14 cellular contexts compared by ENCODE assay signal in genomic region chr3:106862067-106862466, GRCh38.
DNase-seq lines count a peak whose midpoint lies in the region; ATAC-seq, FAIRE-seq and TF ChIP-seq lines count a peak whose summit lies in the region.
"Had no signal": no experiment of that assay in that cellular context is flagged by ENCODE, and none has a peak within 500 bp of the region (broad histone marks: within the 10 kb centered on the region; RNA-seq: fewer than 3 reads in every experiment).

No MANE protein-coding gene starts in this region.

- no peak overlapping the region for H3K27ac Mint-ChIP-seq in astrocyte (ENCODE audit: unreplicated experiment)
- H3K27ac Mint-ChIP-seq in stimulated activated memory B cell treated with anti-CD40 and anti-IgM and Interleukin-4, amounts not matched to agents 10 μg/mL and 1 μg/mL and 100 μg/mL, for 72 hours = no peak overlapping the region

- H3K27me3 Mint-ChIP-seq in astrocyte (ENCODE audit: low read depth, unreplicated experiment) = no peaks in the 10 kb centered on the region
- no peaks in the 10 kb centered on the region for H3K27me3 Mint-ChIP-seq in stimulated activated memory B cell treated with anti-CD40 and anti-IgM and Interleukin-4, amounts not matched to agents 10 μg/mL and 1 μg/mL and 100 μg/mL, for 72 hours

- H4K20me1 ChIP-seq in astrocyte (ENCODE audit: insufficient read depth, low read length) = no peaks in the 10 kb centered on the region
- H4K20me1 ChIP-seq: BLaER1 treated with 17β-estradiol and CSF1 and Interleukin-3, amounts not matched to agents 10 nM and 100 nM had no signal

- ATAC-seq in right cardiac atrium (no peak), upper lobe of right lung (no peak)
- no peak for ATAC-seq in stimulated activated memory B cell treated with anti-CD40 and anti-IgM and Interleukin-4, amounts not matched to agents 10 μg/mL and 1 μg/mL and 100 μg/mL, for 72 hours

- intact Hi-C loops in left ventricle myocardium inferior (cut with micrococcal nuclease) = no loop called here
- intact Hi-C loops in right cardiac atrium (cut with DNase I) = no loop called here
- intact Hi-C loops in upper lobe of right lung (cut with DNase I) = no loop called here

- H3K36me3 Mint-ChIP-seq in astrocyte (ENCODE audit: low read depth, unreplicated experiment) = no peaks in the 10 kb centered on the region
- no peaks in the 10 kb centered on the region for H3K36me3 Mint-ChIP-seq in stimulated activated memory B cell treated with anti-CD40 and anti-IgM and Interleukin-4, amounts not matched to agents 10 μg/mL and 1 μg/mL and 100 μg/mL, for 72 hours

- peak overlapping the region; percentile 55 for H3K4me2 ChIP-seq in astrocyte (ENCODE audit: low read length)
- H3K4me2 ChIP-seq: BLaER1 treated with 17β-estradiol and CSF1 and Interleukin-3, amounts not matched to agents 10 nM and 100 nM had no signal

- no peaks in the 10 kb centered on the region for H3K79me2 ChIP-seq in astrocyte (ENCODE audit: insufficient read depth, low read length)

- H3K9ac ChIP-seq in astrocyte (ENCODE audit: low read length) = peak overlapping the region; percentile 51
- no peak overlapping the region for H3K9ac ChIP-seq in iPS-18a (ENCODE audit: low read length)
- H3K9ac ChIP-seq: BLaER1 treated with 17β-estradiol and CSF1 and Interleukin-3, amounts not matched to agents 10 nM and 100 nM had no signal

- no peaks in the 10 kb centered on the region for H3K27me3 ChIP-seq in left ventricle myocardium inferior (ENCODE audit: low read depth)
- H3K27me3 ChIP-seq in right cardiac atrium (ENCODE audit: control insufficient read depth, insufficient read depth) = no peaks in the 10 kb centered on the region
- no peaks in the 10 kb centered on the region for H3K27me3 ChIP-seq in astrocyte (ENCODE audit: insufficient read depth, low read length)
- no peaks in the 10 kb centered on the region for H3K27me3 ChIP-seq in iPS-18a (ENCODE audit: control insufficient read depth, insufficient read depth, low read length)
- H3K27me3 ChIP-seq in upper lobe of right lung = no peaks in the 10 kb centered on the region
- H3K27me3 ChIP-seq: BLaER1 treated with 17β-estradiol and CSF1 and Interleukin-3, amounts not matched to agents 10 nM and 100 nM; vagina had no signal

- DNase-seq in left ventricle myocardium inferior = no peak
- no peak for DNase-seq in right cardiac atrium
- DNase-seq in astrocyte (ENCODE audit: low read depth) = peak; percentile 62
- DNase-seq in upper lobe of right lung = no peak
- no peak for DNase-seq in urothelium cell line (ENCODE audit: low spot score)
- no peak for DNase-seq in NCI-H510A (lab: John Stamatoyannopoulos, UW)
- DNase-seq: activated T-cell treated with anti-CD3 and anti-CD28 coated beads, Interleukin-2, amount 50 U/mL, for 48 hours; NCI-H1092; NK-92 treated with Interleukin-12 subunit alpha and Interleukin-12 subunit beta, amount 100 ng/mL, for 24 hours had no signal

- TF ChIP-seq CTCF in left ventricle myocardium inferior (IDR thresholded peaks at IDR 0.05; ENCODE audit: borderline replicate concordance) = peak; percentile 39
- peak; percentile 55 for TF ChIP-seq CTCF in astrocyte (IDR thresholded peaks at IDR 0.05; ENCODE audit: insufficient read depth, low read depth, low read length)
- peak; percentile 25 for TF ChIP-seq CTCF in upper lobe of right lung (IDR thresholded peaks at IDR 0.05)

- H3K4me1 ChIP-seq in left ventricle myocardium inferior = no peaks in the 10 kb centered on the region
- no peaks in the 10 kb centered on the region for H3K4me1 ChIP-seq in right cardiac atrium (ENCODE audit: control insufficient read depth, insufficient read depth, low read length)
- H3K4me1 ChIP-seq in astrocyte (ENCODE audit: insufficient read depth, low read length) = peaks cover 7% of the 10 kb centered on the region
- H3K4me1 ChIP-seq in iPS-18a (ENCODE audit: control insufficient read depth, low read depth, low read length) = peaks cover 13% of the 10 kb centered on the region
- H3K4me1 ChIP-seq in upper lobe of right lung = no peaks in the 10 kb centered on the region
- H3K4me1 ChIP-seq: BLaER1 treated with 17β-estradiol and CSF1 and Interleukin-3, amounts not matched to agents 10 nM and 100 nM; vagina had no signal

- H3K36me3 ChIP-seq in left ventricle myocardium inferior (no peaks in the 10 kb centered on the region), astrocyte (ENCODE audit: insufficient read depth, low read length) (no peaks in the 10 kb centered on the region), iPS-18a (ENCODE audit: control insufficient read depth, low read depth, low read length) (no peaks in the 10 kb centered on the region), upper lobe of right lung (no peaks in the 10 kb centered on the region)
- H3K36me3 ChIP-seq: BLaER1 treated with 17β-estradiol and CSF1 and Interleukin-3, amounts not matched to agents 10 nM and 100 nM; vagina had no signal

- H3K4me3 ChIP-seq in left ventricle myocardium inferior = no peak overlapping the region
- no peak overlapping the region for H3K4me3 ChIP-seq in right cardiac atrium (ENCODE audit: low read length)
- H3K4me3 ChIP-seq in astrocyte (ENCODE audit: insufficient read depth, low read depth, low read length) = no peak overlapping the region
- no peak overlapping the region for H3K4me3 ChIP-seq in iPS-18a (ENCODE audit: low read length)
- H3K4me3 ChIP-seq in upper lobe of right lung = no peak overlapping the region
- H3K4me3 ChIP-seq: BLaER1 treated with 17β-estradiol and CSF1 and Interleukin-3, amounts not matched to agents 10 nM and 100 nM; vagina had no signal

- peaks cover 2% of the 10 kb centered on the region for H3K9me3 Mint-ChIP-seq in astrocyte (ENCODE audit: unreplicated experiment)
- peaks cover 13% of the 10 kb centered on the region for H3K9me3 Mint-ChIP-seq in stimulated activated memory B cell treated with anti-CD40 and anti-IgM and Interleukin-4, amounts not matched to agents 10 μg/mL and 1 μg/mL and 100 μg/mL, for 72 hours

- no peak overlapping the region for H3K4me3 Mint-ChIP-seq in astrocyte (ENCODE audit: unreplicated experiment)
- no peak overlapping the region for H3K4me3 Mint-ChIP-seq in stimulated activated memory B cell treated with anti-CD40 and anti-IgM and Interleukin-4, amounts not matched to agents 10 μg/mL and 1 μg/mL and 100 μg/mL, for 72 hours

- H2AFZ ChIP-seq in astrocyte (ENCODE audit: low read depth, low read length) = peak overlapping the region; percentile 44

- H3K9me3 ChIP-seq in left ventricle myocardium inferior (replicated peaks) = no peaks in the 10 kb centered on the region
- no peaks in the 10 kb centered on the region for H3K9me3 ChIP-seq in right cardiac atrium (ENCODE audit: control insufficient read depth, low read length)
- H3K9me3 ChIP-seq in astrocyte (ENCODE audit: insufficient read depth, low read depth, low read length) = no peaks in the 10 kb centered on the region
- H3K9me3 ChIP-seq in iPS-18a (ENCODE audit: control insufficient read depth, low read depth, low read length) = no peaks in the 10 kb centered on the region
- H3K9me3 ChIP-seq in upper lobe of right lung = no peaks in the 10 kb centered on the region
- H3K9me3 ChIP-seq: BLaER1 treated with 17β-estradiol and CSF1 and Interleukin-3, amounts not matched to agents 10 nM and 100 nM; vagina had no signal

- FAIRE-seq in astrocyte (lab: Jason Lieb, UNC) (peak; percentile 94), urothelium cell line (lab: Jason Lieb, UNC) (no peak)
- FAIRE-seq: colon had no signal

- H3K4me1 Mint-ChIP-seq in astrocyte (ENCODE audit: low read depth, unreplicated experiment) = peaks cover 8% of the 10 kb centered on the region
- H3K4me1 Mint-ChIP-seq in stimulated activated memory B cell treated with anti-CD40 and anti-IgM and Interleukin-4, amounts not matched to agents 10 μg/mL and 1 μg/mL and 100 μg/mL, for 72 hours = no peaks in the 10 kb centered on the region

- no peak overlapping the region for H3K27ac ChIP-seq in left ventricle myocardium inferior (replicated peaks)
- no peak overlapping the region for H3K27ac ChIP-seq in right cardiac atrium (ENCODE audit: low read length)
- peak overlapping the region; percentile 68 for H3K27ac ChIP-seq in astrocyte (ENCODE audit: low read depth, low read length)
- H3K27ac ChIP-seq in iPS-18a (ENCODE audit: low read length) = peak overlapping the region; percentile 24
- H3K27ac ChIP-seq in upper lobe of right lung = no peak overlapping the region
- H3K27ac ChIP-seq: BLaER1 treated with 17β-estradiol and CSF1 and Interleukin-3, amounts not matched to agents 10 nM and 100 nM; vagina had no signal

- 32% methylated on average over 3 of the region's 3 CpGs for WGBS in right cardiac atrium

Comparison
In these comparisons a context has a peak if more than half of its experiments do, and no peak if none do; other contexts are left out.
1. H3K27ac ChIP-seq: peak in astrocyte (single experiment) and iPS-18a (single experiment); none in left ventricle myocardium inferior (single experiment), right cardiac atrium (single experiment) and upper lobe of right lung (single experiment).
2. Peak in every context shown above with its lines, with median percentiles within 50 percentile points of each other: CTCF ChIP-seq.